In genomic region chr3:153072856-153073255, GRCh38 we compare ENCODE assay signal across 15 cellular contexts.
DNase-seq lines count a peak whose midpoint lies in the region; ATAC-seq, FAIRE-seq and TF ChIP-seq lines count a peak whose summit lies in the region.
"Had no signal": no experiment of that assay in that cellular context is flagged by ENCODE, and none has a peak within 500 bp of the region (broad histone marks: within the 10 kb centered on the region; RNA-seq: fewer than 3 reads in every experiment).

No MANE protein-coding gene starts in this region.

- POLR2A ChIA-PET in MCF 10A (lab: Yijun Ruan, JAX) = interaction anchor here (0.7 kb wide), 1 partner anchor 76 kb away, joined by 3 read pairs; no protein-coding TSS in a partner anchor
- POLR2A ChIA-PET in endothelial cell of umbilical vein (lab: Charles Lee) = no interaction called here

- no peaks in the 10 kb centered on the region for H3K79me1 ChIP-seq in neuronal stem cell (ENCODE audit: low read depth, low read length)

- BruUV-seq in mammary epithelial cell (replicated peaks; lab: Mats Ljungman, UMichigan) (no TSS peak), MCF 10A (replicated peaks; lab: Mats Ljungman, UMichigan) (no TSS peak), endothelial cell of umbilical vein (replicated peaks; lab: Mats Ljungman, UMichigan) (no TSS peak)

- H3K27ac Mint-ChIP-seq in MCF 10A (ENCODE audit: low read depth, unreplicated experiment) = no peak overlapping the region
- H3K27ac Mint-ChIP-seq: CD8-positive, alpha-beta T cell had no signal

- H3K9me3 Mint-ChIP-seq in MCF 10A (ENCODE audit: unreplicated experiment) = no peaks in the 10 kb centered on the region
- H3K9me3 Mint-ChIP-seq: CD8-positive, alpha-beta T cell had no signal

- TF ChIP-seq CTCF in mammary epithelial cell (conservative IDR thresholded peaks at IDR 0.05 in 1 of 2, IDR thresholded peaks at IDR 0.05 in 1 of 2; ENCODE audit: extremely low read depth in 1 of 2, insufficient read depth in 1 of 2, low read depth in 1 of 2, low read length in 2 of 2) = no peak
- no peak for TF ChIP-seq CTCF in MCF 10A (IDR thresholded peaks at IDR 0.05; ENCODE audit: unreplicated experiment)
- TF ChIP-seq CTCF in endothelial cell of umbilical vein (IDR thresholded peaks at IDR 0.05; ENCODE audit: extremely low read depth in 1 of 2, insufficient read depth in 1 of 2, low read depth in 1 of 2, low read length in 2 of 2) = no peak

- no peak for DNase-seq in mammary epithelial cell
- DNase-seq in MCF 10A (ENCODE audit: unreplicated experiment) = no peak
- DNase-seq in endothelial cell of umbilical vein (ENCODE audit: low read depth, low spot score) = no peak
- DNase-seq in neuronal stem cell (ENCODE audit: low spot score) = no peak
- no peak for DNase-seq in NCI-H774 (lab: John Stamatoyannopoulos, UW)
- no peak for DNase-seq in hippocampal formation (lab: John Stamatoyannopoulos, UW)
- DNase-seq: CD8-positive, alpha-beta T cell; COR-L47; DND-41; GM23248; H7; IMR-90 had no signal

- H3K14ac ChIP-seq in neuronal stem cell (ENCODE audit: low read length) = no peak overlapping the region

- no peaks in the 10 kb centered on the region for H3K27me3 Mint-ChIP-seq in MCF 10A (ENCODE audit: insufficient read depth, unreplicated experiment)

- H3K27ac ChIP-seq in mammary epithelial cell (ENCODE audit: insufficient read depth, low read depth, low read length) = no peak overlapping the region
- no peak overlapping the region for H3K27ac ChIP-seq in endothelial cell of umbilical vein (ENCODE audit: insufficient read depth, low read depth, low read length)
- H3K27ac ChIP-seq in neuronal stem cell (replicated peaks; ENCODE audit: low read length) = no peak overlapping the region
- H3K27ac ChIP-seq: 22Rv1, GM23248 had no signal

- no peak overlapping the region for H3K9ac ChIP-seq in mammary epithelial cell (ENCODE audit: insufficient read depth, low read length)
- no peak overlapping the region for H3K9ac ChIP-seq in endothelial cell of umbilical vein (replicated peaks; ENCODE audit: extremely low read depth, insufficient read depth, low read length)
- H3K9ac ChIP-seq in neuronal stem cell (ENCODE audit: low read depth, low read length, poor library complexity) = no peak overlapping the region
- H3K9ac ChIP-seq: GM23248 had no signal

- H3K4ac ChIP-seq in neuronal stem cell (ENCODE audit: low read length) = no peak overlapping the region

- no peak for TF ChIP-seq POLR2A in endothelial cell of umbilical vein (IDR thresholded peaks at IDR 0.05; ENCODE audit: low read depth, low read length)

- no peak overlapping the region for H3K23ac ChIP-seq in neuronal stem cell (ENCODE audit: low read depth, low read length, poor library complexity)

- no peak for FAIRE-seq in endothelial cell of umbilical vein (lab: Jason Lieb, UNC)

- H3K27me3 ChIP-seq in mammary epithelial cell (ENCODE audit: insufficient read depth, low read length) (no peaks in the 10 kb centered on the region), endothelial cell of umbilical vein (ENCODE audit: control insufficient read depth in 2 of 2, insufficient read depth in 2 of 2, low read length in 2 of 2) (no peaks in the 10 kb centered on the region), neuronal stem cell (ENCODE audit: control insufficient read depth in 3 of 3, insufficient read depth in 3 of 3, low read depth in 1 of 3, low read length in 3 of 3) (no peaks in the 10 kb centered on the region)

- H3K36me3 ChIP-seq in mammary epithelial cell (ENCODE audit: insufficient read depth, low read length) (no peaks in the 10 kb centered on the region), endothelial cell of umbilical vein (ENCODE audit: control insufficient read depth in 2 of 2, extremely low read depth in 1 of 2, insufficient read depth in 2 of 2, low read length in 2 of 2) (no peaks in the 10 kb centered on the region), neuronal stem cell (replicated peaks in 1 of 2; ENCODE audit: control insufficient read depth in 2 of 2, insufficient read depth in 2 of 2, low read length in 2 of 2) (no peaks in the 10 kb centered on the region)

- no peak for ATAC-seq in GM18873 (IDR thresholded peaks at IDR 0.05; ENCODE audit: low FRiP score, unreplicated experiment)
- ATAC-seq: CD8-positive, alpha-beta T cell had no signal

- H2AFZ ChIP-seq in mammary epithelial cell (ENCODE audit: low read depth, low read length) = peak overlapping the region; percentile 69
- H2AFZ ChIP-seq in endothelial cell of umbilical vein (ENCODE audit: low read depth, low read length) = peak overlapping the region; percentile 20
- H2AFZ ChIP-seq in neuronal stem cell (ENCODE audit: low read length) = no peak overlapping the region
- H2AFZ ChIP-seq: GM23248 had no signal

- H4K8ac ChIP-seq in neuronal stem cell (ENCODE audit: low read depth, low read length) = peak overlapping the region; percentile 17

- no peak overlapping the region for H3K18ac ChIP-seq in neuronal stem cell (ENCODE audit: low read length)

- in situ Hi-C loops in mammary epithelial cell (cut with MboI; ENCODE audit: low sequenced_read_pairs in 2 of 2) = no loop called here

- no peak overlapping the region for H4K91ac ChIP-seq in neuronal stem cell (ENCODE audit: low read depth, low read length, poor library complexity)

- CTCF ChIA-PET in mammary epithelial cell (lab: Charles Lee; ENCODE audit: low non-redundant PET) = no interaction called here
- CTCF ChIA-PET in MCF 10A (lab: Yijun Ruan, JAX) = no interaction called here
- CTCF ChIA-PET in endothelial cell of umbilical vein (lab: Charles Lee) = no interaction called here

- H4K20me1 ChIP-seq in mammary epithelial cell (ENCODE audit: insufficient read depth, low read length) (no peaks in the 10 kb centered on the region), endothelial cell of umbilical vein (replicated peaks; ENCODE audit: control insufficient read depth, extremely low read depth, insufficient read depth, low read length) (no peaks in the 10 kb centered on the region)

- dilution Hi-C loops in mammary epithelial cell (cut with HindIII; ENCODE audit: low sequenced_read_pairs) = no loop called here
- dilution Hi-C loops in endothelial cell of umbilical vein (cut with MboI; ENCODE audit: extremely low pct_ligation_motif_present, low sequenced_read_pairs) = no loop called here

- H2AK5ac ChIP-seq in neuronal stem cell (ENCODE audit: low read depth, low read length) = no peak overlapping the region

- no peak overlapping the region for H2BK12ac ChIP-seq in neuronal stem cell (ENCODE audit: low read length)

- H3K9me3 ChIP-seq in mammary epithelial cell (replicated peaks; ENCODE audit: insufficient read depth, low read length) (no peaks in the 10 kb centered on the region), endothelial cell of umbilical vein (replicated peaks; ENCODE audit: control insufficient read depth, insufficient read depth, low read length) (no peaks in the 10 kb centered on the region), neuronal stem cell (replicated peaks in 1 of 2; ENCODE audit: control insufficient read depth in 2 of 2, insufficient read depth in 1 of 2, low read depth in 1 of 2, low read length in 2 of 2) (no peaks in the 10 kb centered on the region)

- 75% methylated on average over 5 of the region's 5 CpGs for WGBS in mammary epithelial cell (ENCODE audit: low coverage, missing lambda C conversion rate)
- WGBS in neuronal stem cell (ENCODE audit: extremely low coverage in 2 of 2, insufficient read length in 2 of 2, insufficient replicate concordance in 1 of 2), 2 donors = no CpG with 5 or more reads among the region's 5 CpGs

- no peak overlapping the region for H2BK5ac ChIP-seq in neuronal stem cell (ENCODE audit: low read length)

- no peak overlapping the region for H2BK15ac ChIP-seq in neuronal stem cell (ENCODE audit: low read length)

- H2BK120ac ChIP-seq in neuronal stem cell (ENCODE audit: low read depth, low read length) = no peak overlapping the region

- intact Hi-C loops in mammary epithelial cell (cut with micrococcal nuclease) (no loop called here), MCF 10A (cut with micrococcal nuclease) (no loop called here), endothelial cell of umbilical vein (cut with micrococcal nuclease) (no loop called here)

- H3K4me1 Mint-ChIP-seq in MCF 10A (ENCODE audit: insufficient read depth, unreplicated experiment) = no peaks in the 10 kb centered on the region

- no peaks in the 10 kb centered on the region for H3K4me1 ChIP-seq in mammary epithelial cell (ENCODE audit: insufficient read depth, low read length)
- H3K4me1 ChIP-seq in endothelial cell of umbilical vein (ENCODE audit: control insufficient read depth, extremely low read depth, insufficient read depth, low read length) = no peaks in the 10 kb centered on the region
- H3K4me1 ChIP-seq in neuronal stem cell (ENCODE audit: control insufficient read depth in 2 of 2, insufficient read depth in 1 of 2, low read depth in 1 of 2, low read length in 2 of 2) = no peaks in the 10 kb centered on the region

- H3K4me3 Mint-ChIP-seq in MCF 10A (ENCODE audit: unreplicated experiment) = no peak overlapping the region
- H3K4me3 Mint-ChIP-seq: CD14-positive monocyte; CD8-positive, alpha-beta T cell had no signal

- no peaks in the 10 kb centered on the region for H3K9me1 ChIP-seq in endothelial cell of umbilical vein (replicated peaks; ENCODE audit: control insufficient read depth, extremely low read depth, insufficient read depth, low read length)

- H3K36me3 Mint-ChIP-seq in MCF 10A (ENCODE audit: insufficient read depth, unreplicated experiment) = peaks cover 4% of the 10 kb centered on the region
- H3K36me3 Mint-ChIP-seq: CD14-positive monocyte; CD8-positive, alpha-beta T cell had no signal

- H3K4me3 ChIP-seq in mammary epithelial cell (replicated peaks in 1 of 3; ENCODE audit: insufficient read depth in 1 of 3, low read depth in 2 of 3, low read length in 3 of 3) (no peak overlapping the region), endothelial cell of umbilical vein (replicated peaks in 1 of 3; ENCODE audit: insufficient read depth in 1 of 3, low read depth in 1 of 3, low read length in 3 of 3) (no peak overlapping the region), neuronal stem cell (ENCODE audit: low read length in 2 of 2) (no peak overlapping the region)
- H3K4me3 ChIP-seq: GM23248 had no signal

- H3K4me2 ChIP-seq in mammary epithelial cell (ENCODE audit: insufficient read depth, low read depth, low read length) (no peak overlapping the region), endothelial cell of umbilical vein (ENCODE audit: insufficient read depth, low read length) (no peak overlapping the region), neuronal stem cell (ENCODE audit: insufficient read depth, low read length, poor library complexity, severe bottlenecking) (no peak overlapping the region)

- H3K79me2 ChIP-seq in mammary epithelial cell (ENCODE audit: insufficient read depth, low read length) (no peaks in the 10 kb centered on the region), endothelial cell of umbilical vein (ENCODE audit: control insufficient read depth, insufficient read depth, low read length) (no peaks in the 10 kb centered on the region)

TF ChIP-seq in endothelial cell of umbilical vein, 7 proteins besides CTCF, POLR2A, EP300 and RAD21 (continues in another document):
- TF ChIP-seq JUN (IDR thresholded peaks at IDR 0.05; ENCODE audit: borderline replicate concordance, insufficient read depth, insufficient read length, low read depth) (no peak), GATA2 (IDR thresholded peaks at IDR 0.05; ENCODE audit: insufficient read depth, insufficient read length, low read depth, low read length) (no peak), MYC (IDR thresholded peaks at IDR 0.05; ENCODE audit: low read depth, low read length) (no peak)
